9 cellular contexts compared by ENCODE assay signal in the genomic region with DNA sequence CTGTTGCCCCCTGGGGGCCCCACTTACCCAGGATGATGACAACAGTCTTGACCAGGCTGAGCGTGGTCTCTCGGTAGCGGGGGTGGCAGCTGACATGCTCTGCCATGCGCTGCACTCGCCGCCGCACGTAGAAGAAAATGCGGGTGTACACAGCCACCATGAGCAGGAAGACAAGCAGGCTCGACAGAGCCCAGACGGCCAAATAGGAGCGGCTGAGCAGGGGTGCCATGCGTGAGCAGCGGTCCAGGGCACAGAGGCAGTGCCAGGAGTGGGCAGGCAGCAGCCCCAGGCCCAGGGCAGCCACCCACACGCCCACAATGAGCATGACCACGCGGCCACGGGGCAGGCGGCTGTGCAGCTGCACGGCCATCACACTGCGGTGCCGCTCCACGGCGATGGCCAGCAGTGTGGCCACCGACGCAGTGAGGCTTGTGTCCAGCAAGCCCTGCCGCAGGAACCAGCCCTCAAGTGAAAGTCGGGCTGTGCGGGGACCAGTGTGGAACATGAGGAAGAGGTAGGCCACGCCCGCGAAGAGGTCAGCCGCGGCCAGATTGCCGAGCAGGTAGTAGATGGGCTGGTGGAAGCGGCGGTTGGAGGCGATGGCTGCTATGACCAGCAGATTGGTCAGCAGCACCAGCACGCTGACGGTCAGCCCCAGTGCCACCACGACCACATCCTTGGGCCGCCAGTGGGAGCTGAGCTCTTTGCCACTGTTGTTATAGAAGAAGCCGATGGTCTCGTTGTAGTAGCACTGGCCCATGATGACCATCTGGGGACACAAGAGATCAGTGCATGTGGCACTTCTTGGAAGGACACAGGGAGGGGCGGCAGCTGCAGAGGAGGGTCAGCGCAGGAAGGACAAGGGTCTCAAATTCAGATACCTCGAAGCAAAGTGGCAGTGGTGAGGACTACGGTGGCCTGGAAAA. TPM values are rescaled to one million over a fixed set of nuclear protein-coding genes. Genes with fewer than 3 reads are reported as not detected.
DNase-seq lines count a peak whose midpoint lies in the region; ATAC-seq and TF ChIP-seq lines count a peak whose summit lies in the region.
"Had no signal": no experiment of that assay in that cellular context is flagged by ENCODE, and none has a peak within 500 bp of the region (broad histone marks: within the 10 kb centered on the region; RNA-seq: fewer than 3 reads in every experiment).

No MANE protein-coding gene starts in this region.

- H2BK20ac ChIP-seq in IMR-90 (ENCODE audit: low read depth, low read length), result no peak overlapping the region

- DNase-seq in IMR-90 (no peak), mammary epithelial cell (no peak), DMS153 treated with DMSO at 0.1 percent for 48 hours (lab: John Stamatoyannopoulos, UW; ENCODE audit: unreplicated experiment) (no peak), AG08395 (ENCODE audit: low spot score) (no peak)
- peak in 1 of 10 donors; percentile 59 for DNase-seq in naive thymus-derived CD8-positive, alpha-beta T cell
- no peak for DNase-seq in activated CD4-positive, CD25-positive, alpha-beta regulatory T cell (lab: John Stamatoyannopoulos, UW)
- no peak for DNase-seq in stimulated activated CD4-positive, alpha-beta T cell treated with anti-CD3 and anti-CD28 coated beads, Interleukin-1b, Interleukin-23, amount 100 ng/mL, for 48 hours
- DNase-seq: SHP77 treated with DMSO at 0.1 percent for 48 hours had no signal

- H3K27ac Mint-ChIP-seq in naive thymus-derived CD8-positive, alpha-beta T cell, result peak overlapping the region; percentile 93 to 99 (median 96)

- intact Hi-C loops in IMR-90 (cut with micrococcal nuclease) (no loop called here), mammary epithelial cell (cut with micrococcal nuclease) (loop anchor here (1.0 to 5.0 kb wide), 2 partner anchors 8 to 34 kb away; partner anchors contain the start of gene PBX4)

- ATAC-seq in IMR-90 (ENCODE audit: low read depth), result no peak
- no peak for ATAC-seq in naive thymus-derived CD8-positive, alpha-beta T cell

- H3K9ac ChIP-seq in IMR-90 (ENCODE audit: low read depth, low read length) (no peak overlapping the region), mammary epithelial cell (ENCODE audit: insufficient read depth, low read length) (no peak overlapping the region)

- H3K36me3 ChIP-seq in IMR-90 (ENCODE audit: control insufficient read depth, insufficient read depth, low read length) (peaks cover 13% of the 10 kb centered on the region), mammary epithelial cell (ENCODE audit: insufficient read depth, low read length) (peaks cover 5% of the 10 kb centered on the region)

- H3K4me3 ChIP-seq in IMR-90 (ENCODE audit: insufficient read depth, low read depth, low read length), result no peak overlapping the region
- peak overlapping the region; percentile 58 to 79 (median 68) for H3K4me3 ChIP-seq in mammary epithelial cell (replicated peaks in 1 of 3; ENCODE audit: insufficient read depth in 1 of 3, low read depth in 2 of 3, low read length in 3 of 3)

- no peak overlapping the region for H2BK120ac ChIP-seq in IMR-90 (ENCODE audit: low read depth, low read length)

- CTCF ChIA-PET in IMR-90 (lab: Yijun Ruan, JAX) (interaction anchor here (0.6 kb wide), 1 partner anchor 12 kb away, joined by 4 read pairs; no protein-coding TSS in a partner anchor), mammary epithelial cell (lab: Charles Lee; ENCODE audit: low non-redundant PET) (no interaction called here)

- dilution Hi-C loops in IMR-90 (cut with HindIII; ENCODE audit: low sequenced_read_pairs, unreplicated experiment), result no loop called here
- dilution Hi-C loops in mammary epithelial cell (cut with HindIII; ENCODE audit: low sequenced_read_pairs), result no loop called here

- H3K9me3 ChIP-seq in IMR-90 (ENCODE audit: control insufficient read depth, insufficient read depth, low read length) (no peaks in the 10 kb centered on the region), mammary epithelial cell (replicated peaks; ENCODE audit: insufficient read depth, low read length) (no peaks in the 10 kb centered on the region)

- H4K20me1 ChIP-seq in IMR-90 (ENCODE audit: insufficient read depth, low read length), result no peaks in the 10 kb centered on the region
- no peaks in the 10 kb centered on the region for H4K20me1 ChIP-seq in mammary epithelial cell (ENCODE audit: insufficient read depth, low read length)

- H3K27me3 Mint-ChIP-seq in naive thymus-derived CD8-positive, alpha-beta T cell, result no peaks in the 10 kb centered on the region

- H2BK15ac ChIP-seq in IMR-90 (ENCODE audit: low read depth, low read length), result no peak overlapping the region

- H3K27me3 ChIP-seq in IMR-90 (ENCODE audit: control insufficient read depth, insufficient read depth, low read length) (no peaks in the 10 kb centered on the region; the same call in 1 of the 2 replicates), mammary epithelial cell (ENCODE audit: insufficient read depth, low read length) (no peaks in the 10 kb centered on the region)

- H3K4me1 ChIP-seq in IMR-90 (ENCODE audit: control insufficient read depth, insufficient read depth, low read length), result no peaks in the 10 kb centered on the region
- H3K4me1 ChIP-seq in mammary epithelial cell (ENCODE audit: insufficient read depth, low read length), result peaks cover 14% of the 10 kb centered on the region

- no peak overlapping the region for H3K14ac ChIP-seq in IMR-90 (replicated peaks; ENCODE audit: low read depth, low read length)

- TF ChIP-seq CTCF in C4-2B (conservative IDR thresholded peaks at IDR 0.05) (no peak), IMR-90 (conservative IDR thresholded peaks at IDR 0.05; ENCODE audit: low read depth, low read length) (no peak), mammary epithelial cell (conservative IDR thresholded peaks at IDR 0.05 in 1 of 2, IDR thresholded peaks at IDR 0.05 in 1 of 2; ENCODE audit: extremely low read depth in 1 of 2, insufficient read depth in 1 of 2, low read depth in 1 of 2, low read length in 2 of 2) (no peak)

- in situ Hi-C loops in IMR-90 (cut with MboI; ENCODE audit: low sequenced_read_pairs) (loop anchor here (25.0 kb wide), 1 partner anchor 239 kb away; no protein-coding TSS in a partner anchor), mammary epithelial cell (cut with MboI; ENCODE audit: low sequenced_read_pairs in 2 of 2) (no loop called here)

- H3K4me3 Mint-ChIP-seq in naive thymus-derived CD8-positive, alpha-beta T cell, result peak overlapping the region; percentile 85 to 99 (median 98)

- no peak overlapping the region for H4K91ac ChIP-seq in IMR-90 (ENCODE audit: insufficient read depth, low read depth, low read length)

- no peak overlapping the region for H4K5ac ChIP-seq in IMR-90 (ENCODE audit: low read depth, low read length)

- H3K4ac ChIP-seq in IMR-90 (ENCODE audit: low read depth, low read length), result no peak overlapping the region

- peaks cover 15 to 43% (median 27%) of the 10 kb centered on the region in 4 donors for H3K4me1 Mint-ChIP-seq in naive thymus-derived CD8-positive, alpha-beta T cell

- H3K79me2 ChIP-seq in mammary epithelial cell (ENCODE audit: insufficient read depth, low read length), result no peaks in the 10 kb centered on the region

- H3K27ac ChIP-seq in C4-2B (peak overlapping the region; percentile 74), IMR-90 (ENCODE audit: insufficient read depth, low read length) (no peak overlapping the region), mammary epithelial cell (ENCODE audit: insufficient read depth, low read depth, low read length) (no peak overlapping the region)

- no peaks in the 10 kb centered on the region for H3K9me3 Mint-ChIP-seq in naive thymus-derived CD8-positive, alpha-beta T cell

- no peak for TF ChIP-seq RAD21 in IMR-90 (IDR thresholded peaks at IDR 0.05; ENCODE audit: low read length)

- H3K36me3 Mint-ChIP-seq in naive thymus-derived CD8-positive, alpha-beta T cell, result peaks cover 0 to 45% (median 10%) of the 10 kb centered on the region in 3 donors

- no peak overlapping the region for H3K23ac ChIP-seq in IMR-90 (ENCODE audit: low read depth, low read length)

- no peak for TF ChIP-seq POLR2A in IMR-90 (IDR thresholded peaks at IDR 0.05; ENCODE audit: low read depth, low read length)

- 92% methylated on average over 33 of the region's 48 CpGs; no CpG with 5 or more reads in 1 of the 2 experiments for WGBS in IMR-90 (ENCODE audit: extremely low coverage in 2 of 2, insufficient read length in 1 of 2), 2 experiments
- WGBS in mammary epithelial cell (ENCODE audit: low coverage, missing lambda C conversion rate), result 84% methylated on average over 24 of the region's 48 CpGs

- H3K4me2 ChIP-seq in IMR-90 (ENCODE audit: low read depth, low read length), result no peak overlapping the region
- H3K4me2 ChIP-seq in mammary epithelial cell (ENCODE audit: insufficient read depth, low read depth, low read length), result peak overlapping the region; percentile 76

- no peak overlapping the region for H4K8ac ChIP-seq in IMR-90 (ENCODE audit: low read depth in 2 of 2, low read length in 2 of 2)

- BruUV-seq in IMR-90 (replicated peaks; lab: Mats Ljungman, UMichigan), result no TSS peak
- BruUV-seq in mammary epithelial cell (replicated peaks; lab: Mats Ljungman, UMichigan), result no TSS peak

- peaks cover 3% of the 10 kb centered on the region; the same call in 1 of the 2 replicates for H3K9me1 ChIP-seq in IMR-90 (ENCODE audit: insufficient read depth, low read length)

- no peak overlapping the region for H3K18ac ChIP-seq in IMR-90 (ENCODE audit: low read depth, low read length)

- no peak overlapping the region for H2BK5ac ChIP-seq in IMR-90 (ENCODE audit: low read depth, low read length, poor library complexity, severe bottlenecking)

- POLR2A ChIA-PET in IMR-90 (lab: Charles Lee; ENCODE audit: unreplicated experiment), result no interaction called here
- POLR2A ChIA-PET in naive thymus-derived CD8-positive, alpha-beta T cell (lab: Charles Lee), result interaction anchor here (0.7 to 4.2 kb wide), 13 partner anchors 8 to 94 kb away, joined by 3 to 47 read pairs (median 4); partner anchors contain the start of genes ATP13A1, GMIP, PBX4 and ZNF101

- H2AK5ac ChIP-seq in IMR-90 (ENCODE audit: low read depth, low read length), result no peak overlapping the region

- no peak overlapping the region for H2AK9ac ChIP-seq in IMR-90 (replicated peaks; ENCODE audit: low read depth, low read length, poor library complexity)

- no peaks in the 10 kb centered on the region for H3K79me1 ChIP-seq in IMR-90 (ENCODE audit: low read depth in 1 of 2, low read length in 2 of 2)

- H3K56ac ChIP-seq in IMR-90 (ENCODE audit: extremely low read depth, insufficient read depth, low read length), result no peak overlapping the region

- peak overlapping the region; percentile 23 for H2AFZ ChIP-seq in IMR-90 (replicated peaks; ENCODE audit: low read length, poor library complexity)
- no peak overlapping the region for H2AFZ ChIP-seq in mammary epithelial cell (ENCODE audit: low read depth, low read length)

RNA-seq across cellular contexts. Expression of gene LPAR2, which starts 1.2 kb away (rescaled TPM):
- total RNA-seq in IMR-90 (2012; rRNA removed) (under 0.01 and 0.28 TPM in 2 replicates), mammary epithelial cell (10 to 100 TPM; 20.2 to 27.9 TPM)
- polyA plus RNA-seq in IMR-90 (2012; rRNA removed) (4.1 and 5.4 TPM in 2 replicates), mammary epithelial cell (18.6 TPM)
- 0.51 and 2.1 TPM in 2 replicates for polyA plus RNA-seq in IMR-90 (2012; cell fraction: cytosol; rRNA removed)
- 64.5 and 113 TPM in 2 replicates for polyA plus RNA-seq in IMR-90 (2012; cell fraction: nucleus; rRNA removed; ENCODE audit: low replicate concordance)
- 9.4 TPM for polyA minus RNA-seq in mammary epithelial cell
- 10 to 100 TPM; 82.7 to 93.1 TPM for total RNA-seq in naive thymus-derived CD8-positive, alpha-beta T cell
- polyA plus RNA-seq in naive thymus-derived CD8-positive, alpha-beta T cell, result 10 to 100 TPM; 12.9 to 38.0 (median 16.7) TPM

RNA-seq across cellular contexts. Expression of gene PBX4, which starts 8.3 kb away (rescaled TPM):
- total RNA-seq in IMR-90 (2012; rRNA removed) (0.90 and 1.4 TPM in 2 replicates), mammary epithelial cell (1 to 10 TPM; 1.2 to 5.2 TPM)
- polyA plus RNA-seq in IMR-90 (2012; rRNA removed) (2.8 and 2.9 TPM in 2 replicates), mammary epithelial cell (2.2 TPM)
- 1.8 TPM in 2 replicates for polyA plus RNA-seq in IMR-90 (2012; cell fraction: cytosol; rRNA removed)
- polyA plus RNA-seq in IMR-90 (2012; cell fraction: nucleus; rRNA removed; ENCODE audit: low replicate concordance), result 16.5 and 21.4 TPM in 2 replicates
- 2.3 TPM for polyA minus RNA-seq in mammary epithelial cell
- 10 to 100 TPM; 46.0 to 49.4 TPM for total RNA-seq in naive thymus-derived CD8-positive, alpha-beta T cell
- polyA plus RNA-seq in naive thymus-derived CD8-positive, alpha-beta T cell, result 1 to 10 TPM; 2.6 to 6.9 (median 4.2) TPM

RNA-seq across cellular contexts. Expression of gene GMIP, which starts 16.7 kb away (rescaled TPM):
- 4.1 and 4.4 TPM in 2 replicates for total RNA-seq in IMR-90 (2012; rRNA removed)
- 10.9 and 11.0 TPM in 2 replicates for polyA plus RNA-seq in IMR-90 (2012; rRNA removed)
- 6.2 and 7.6 TPM in 2 replicates for polyA plus RNA-seq in IMR-90 (2012; cell fraction: cytosol; rRNA removed)
- 54.8 and 78.0 TPM in 2 replicates for polyA plus RNA-seq in IMR-90 (2012; cell fraction: nucleus; rRNA removed; ENCODE audit: low replicate concordance)
- 10 to 100 TPM in 1 of 2 donors, 1 to 10 TPM in 1; 6.5 to 18.3 TPM for total RNA-seq in mammary epithelial cell
- polyA plus RNA-seq in mammary epithelial cell, result 3.3 TPM
- polyA minus RNA-seq in mammary epithelial cell, result 4.4 TPM
- 100 to 1,000 TPM; 133 to 135 TPM for total RNA-seq in naive thymus-derived CD8-positive, alpha-beta T cell
- 10 to 100 TPM; 40.6 to 72.4 (median 41.9) TPM for polyA plus RNA-seq in naive thymus-derived CD8-positive, alpha-beta T cell

RNA-seq across cellular contexts. Expression of gene ATP13A1, which starts 36.7 kb away (rescaled TPM):
- total RNA-seq in IMR-90 (2012; rRNA removed), result 13.3 and 15.8 TPM in 2 replicates
- polyA plus RNA-seq in IMR-90 (2012; rRNA removed), result 43.8 and 44.3 TPM in 2 replicates
- 23.5 and 30.6 TPM in 2 replicates for polyA plus RNA-seq in IMR-90 (2012; cell fraction: cytosol; rRNA removed)
- 153 and 499 TPM in 2 replicates for polyA plus RNA-seq in IMR-90 (2012; cell fraction: nucleus; rRNA removed; ENCODE audit: low replicate concordance)
- total RNA-seq in mammary epithelial cell, result 10 to 100 TPM; 53.0 to 56.0 TPM
- polyA plus RNA-seq in mammary epithelial cell, result 23.2 TPM
- 74.4 TPM for polyA minus RNA-seq in mammary epithelial cell
- total RNA-seq in naive thymus-derived CD8-positive, alpha-beta T cell, result 100 to 1,000 TPM; 155 to 158 TPM
- polyA plus RNA-seq in naive thymus-derived CD8-positive, alpha-beta T cell, result 10 to 100 TPM; 15.3 to 46.7 (median 20.7) TPM

RNA-seq across cellular contexts. Expression of gene ZNF101, which starts 41.9 kb away (rescaled TPM):
- total RNA-seq in IMR-90 (2012; rRNA removed), result 7.3 and 8.3 TPM in 2 replicates
- 2.2 and 2.8 TPM in 2 replicates for polyA plus RNA-seq in IMR-90 (2012; rRNA removed)
- polyA plus RNA-seq in IMR-90 (2012; cell fraction: cytosol; rRNA removed), result 0.52 and 0.77 TPM in 2 replicates
- 1.1 and 3.7 TPM in 2 replicates for polyA plus RNA-seq in IMR-90 (2012; cell fraction: nucleus; rRNA removed; ENCODE audit: low replicate concordance)
- total RNA-seq in mammary epithelial cell, result 10 to 100 TPM in 1 of 2 donors, 1 to 10 TPM in 1; 7.3 to 10.3 TPM
- 4.9 TPM for polyA plus RNA-seq in mammary epithelial cell
- 9.1 TPM for polyA minus RNA-seq in mammary epithelial cell
- total RNA-seq in naive thymus-derived CD8-positive, alpha-beta T cell, result 100 to 1,000 TPM; 252 to 269 TPM
- polyA plus RNA-seq in naive thymus-derived CD8-positive, alpha-beta T cell, result 100 to 1,000 TPM in 2 of 3 donors, 10 to 100 TPM in 1; 99.7 to 144 (median 131) TPM

Comparison
In these comparisons a context has a peak if more than half of its experiments do, and no peak if none do; other contexts are left out.
1. RNA of gene LPAR2, which starts 1.2 kb away (total RNA-seq): 82.7 to 93.1 TPM in naive thymus-derived CD8-positive, alpha-beta T cell and 20.2 to 27.9 TPM in mammary epithelial cell; under 0.01 to 0.28 TPM in IMR-90; every median in the first group is over 10 times any median in the second.
2. RNA of gene PBX4, which starts 8.3 kb away (total RNA-seq): 46.0 to 49.4 TPM in naive thymus-derived CD8-positive, alpha-beta T cell; 1.2 to 5.2 TPM in mammary epithelial cell and 0.90 to 1.4 TPM in IMR-90; every median in the first group is over 4 times any median in the second.
3. RNA of gene GMIP, which starts 16.7 kb away (total RNA-seq): 133 to 135 TPM in naive thymus-derived CD8-positive, alpha-beta T cell; 6.5 to 18.3 TPM in mammary epithelial cell and 4.1 to 4.4 TPM in IMR-90; every median in the first group is over 4 times any median in the second.